Comparison of ENCODE assay signal across 25 cellular contexts in the genomic region with DNA sequence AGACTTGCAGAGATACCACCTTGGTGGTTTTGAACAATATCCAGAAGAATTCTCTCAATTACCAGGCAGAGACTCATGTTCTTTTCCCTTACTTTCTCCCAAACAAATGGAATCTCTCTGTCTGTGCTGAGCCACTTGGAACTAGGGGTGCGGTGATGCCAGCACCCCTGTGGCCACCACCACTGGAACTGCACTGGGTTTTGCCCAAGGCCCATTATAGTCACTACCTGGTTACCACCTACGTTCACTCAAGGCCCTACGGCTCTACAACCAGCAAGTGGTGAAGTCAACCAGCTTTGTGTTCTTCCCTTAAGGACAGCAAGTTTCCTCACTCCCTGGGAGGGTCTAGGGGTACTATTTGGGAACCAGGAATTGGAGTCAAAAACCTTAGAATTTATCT.
A peak's percentile ranks its signal among the peaks of the same experiment; 100 is the strongest.
DNase-seq lines count a peak whose midpoint lies in the region; ATAC-seq and TF ChIP-seq lines count a peak whose summit lies in the region.
"Had no signal": no experiment of that assay in that cellular context is flagged by ENCODE, and none has a peak within 500 bp of the region (broad histone marks: within the 10 kb centered on the region; RNA-seq: fewer than 3 reads in every experiment).

No MANE protein-coding gene starts in this region.

- H3K27ac Mint-ChIP-seq in stimulated activated effector memory CD8-positive, alpha-beta T cell treated with anti-CD3 and anti-CD28 coated beads, Interleukin-12 subunit alpha, Interleukin-12 subunit beta, amount 100 ng/mL, for 72 hours: no peak overlapping the region
- no peak overlapping the region for H3K27ac Mint-ChIP-seq in activated CD8-positive, alpha-beta T cell treated with anti-CD3 and anti-CD28 coated beads for 36 hours
- H3K27ac Mint-ChIP-seq: B cell; CD14-positive monocyte; CD4-positive, alpha-beta memory T cell; CD4-positive, alpha-beta T cell; CD4-positive, CD25-positive, alpha-beta regulatory T cell; CD8-positive, alpha-beta memory T cell; CD8-positive, alpha-beta T cell had no signal

- intact Hi-C loops in activated CD8-positive, alpha-beta T cell treated with anti-CD3 and anti-CD28 coated beads for 36 hours (cut with micrococcal nuclease): no loop called here

- DNase-seq in stimulated activated effector memory CD8-positive, alpha-beta T cell treated with anti-CD3 and anti-CD28 coated beads, Interleukin-12 subunit alpha, Interleukin-12 subunit beta, amount 100 ng/mL, for 72 hours (ENCODE audit: low spot score in 2 of 2): no peak
- DNase-seq in activated CD8-positive, alpha-beta T cell treated with anti-CD3 and anti-CD28 coated beads for 36 hours: no peak
- DNase-seq: 8988T; ACHN; AML-193; BE2C; C1 segment of cervical spinal cord; Caco-2; Calu3; CD4-positive, alpha-beta memory T cell; CD4-positive, alpha-beta T cell; CD4-positive, CD25-positive, alpha-beta regulatory T cell; CD8-positive, alpha-beta memory T cell; CD8-positive, alpha-beta T cell; COR-L47; DMS 273 treated with DMSO at 0.1 percent for 48 hours; DMS153; DMS53; DMS79; DMS79 treated with DMSO at 0.1 percent for 48 hours; DND-41; EL had no signal

- CTCF ChIA-PET in activated CD8-positive, alpha-beta T cell treated with anti-CD3 and anti-CD28 coated beads for 36 hours (lab: Charles Lee): no interaction called here

- peak; percentile 8 for ATAC-seq in stimulated activated effector memory CD8-positive, alpha-beta T cell treated with anti-CD3 and anti-CD28 coated beads, Interleukin-12 subunit alpha, Interleukin-12 subunit beta, amount 100 ng/mL, for 72 hours
- ATAC-seq in activated CD8-positive, alpha-beta T cell treated with anti-CD3 and anti-CD28 coated beads for 36 hours: no peak
- ATAC-seq: A549; CD8-positive, alpha-beta T cell had no signal

- POLR2A ChIA-PET in activated CD8-positive, alpha-beta T cell treated with anti-CD3 and anti-CD28 coated beads for 36 hours (lab: Charles Lee): no interaction called here

- TF ChIP-seq CTCF in activated CD8-positive, alpha-beta T cell treated with anti-CD3 and anti-CD28 coated beads for 36 hours (IDR thresholded peaks at IDR 0.05): no peak

- H3K4me1 Mint-ChIP-seq in stimulated activated effector memory CD8-positive, alpha-beta T cell treated with anti-CD3 and anti-CD28 coated beads, Interleukin-12 subunit alpha, Interleukin-12 subunit beta, amount 100 ng/mL, for 72 hours: no peaks in the 10 kb centered on the region
- no peaks in the 10 kb centered on the region for H3K4me1 Mint-ChIP-seq in activated CD8-positive, alpha-beta T cell treated with anti-CD3 and anti-CD28 coated beads for 36 hours (ENCODE audit: low read depth)
- H3K4me1 Mint-ChIP-seq: B cell; CD14-positive monocyte; CD4-positive, alpha-beta memory T cell; CD4-positive, CD25-positive, alpha-beta regulatory T cell; CD8-positive, alpha-beta memory T cell had no signal

- H3K27me3 Mint-ChIP-seq in activated CD8-positive, alpha-beta T cell treated with anti-CD3 and anti-CD28 coated beads for 36 hours: no peaks in the 10 kb centered on the region
- H3K27me3 Mint-ChIP-seq: B cell; CD4-positive, alpha-beta memory T cell; CD4-positive, alpha-beta T cell; CD4-positive, CD25-positive, alpha-beta regulatory T cell; CD8-positive, alpha-beta memory T cell had no signal

- peaks cover 22% of the 10 kb centered on the region for H3K9me3 Mint-ChIP-seq in stimulated activated effector memory CD8-positive, alpha-beta T cell treated with anti-CD3 and anti-CD28 coated beads, Interleukin-12 subunit alpha, Interleukin-12 subunit beta, amount 100 ng/mL, for 72 hours
- H3K9me3 Mint-ChIP-seq in activated CD8-positive, alpha-beta T cell treated with anti-CD3 and anti-CD28 coated beads for 36 hours: peaks cover 15% of the 10 kb centered on the region

- no peaks in the 10 kb centered on the region for H3K36me3 Mint-ChIP-seq in stimulated activated effector memory CD8-positive, alpha-beta T cell treated with anti-CD3 and anti-CD28 coated beads, Interleukin-12 subunit alpha, Interleukin-12 subunit beta, amount 100 ng/mL, for 72 hours
- H3K36me3 Mint-ChIP-seq in activated CD8-positive, alpha-beta T cell treated with anti-CD3 and anti-CD28 coated beads for 36 hours (ENCODE audit: low read depth): no peaks in the 10 kb centered on the region
- H3K36me3 Mint-ChIP-seq: CD14-positive monocyte; CD4-positive, alpha-beta memory T cell; CD4-positive, CD25-positive, alpha-beta regulatory T cell; CD8-positive, alpha-beta memory T cell; CD8-positive, alpha-beta T cell had no signal

- no peak overlapping the region for H3K4me3 Mint-ChIP-seq in stimulated activated effector memory CD8-positive, alpha-beta T cell treated with anti-CD3 and anti-CD28 coated beads, Interleukin-12 subunit alpha, Interleukin-12 subunit beta, amount 100 ng/mL, for 72 hours
- no peak overlapping the region for H3K4me3 Mint-ChIP-seq in activated CD8-positive, alpha-beta T cell treated with anti-CD3 and anti-CD28 coated beads for 36 hours
- H3K4me3 Mint-ChIP-seq: B cell; CD14-positive monocyte; CD4-positive, alpha-beta memory T cell; CD4-positive, alpha-beta T cell; CD4-positive, CD25-positive, alpha-beta regulatory T cell; CD8-positive, alpha-beta memory T cell; CD8-positive, alpha-beta T cell had no signal
